10 cellular contexts compared by ENCODE assay signal in the genomic region with DNA sequence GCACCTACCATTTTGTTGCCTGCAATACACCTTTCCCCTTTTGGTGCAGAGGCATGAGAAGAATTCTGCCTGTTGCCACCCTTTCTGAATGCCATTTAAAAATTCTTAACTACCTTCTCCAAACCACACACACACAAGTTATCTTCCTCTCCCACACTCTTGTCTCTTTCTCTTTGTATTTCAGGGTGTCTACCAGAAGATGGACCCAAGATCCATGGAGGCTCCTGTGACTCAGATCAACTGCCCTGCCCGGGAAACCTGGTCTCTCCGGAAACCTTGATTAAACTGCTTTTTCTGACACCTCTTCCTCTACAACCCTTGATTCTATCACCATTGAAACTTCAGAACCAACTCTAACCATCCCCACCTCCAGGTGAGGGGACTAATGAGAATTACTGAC. TPM values are rescaled to one million over a fixed set of nuclear protein-coding genes. Genes with fewer than 3 reads are reported as not detected.
DNase-seq lines count a peak whose midpoint lies in the region; ATAC-seq, FAIRE-seq and TF ChIP-seq lines count a peak whose summit lies in the region.
"Had no signal": no experiment of that assay in that cellular context is flagged by ENCODE, and none has a peak within 500 bp of the region (broad histone marks: within the 10 kb centered on the region; RNA-seq: fewer than 3 reads in every experiment).

No MANE protein-coding gene starts in this region.

- intact Hi-C loops in mucosa of descending colon (cut with DNase I, micrococcal nuclease), result no loop called here

- H3K9me3 ChIP-seq in mucosa of descending colon, result no peaks in the 10 kb centered on the region
- H3K9me3 ChIP-seq: pancreas, testis had no signal

- peaks cover 7% of the 10 kb centered on the region for H3K4me1 ChIP-seq in mucosa of descending colon (ENCODE audit: low read depth)

- TF ChIP-seq EP300 in Ishikawa (IDR thresholded peaks at IDR 0.05; ENCODE audit: borderline replicate concordance), result no peak

- peak; percentile 41 for TF ChIP-seq RAD21 in Ishikawa (IDR thresholded peaks at IDR 0.05; ENCODE audit: low read depth)

- ATAC-seq in mucosa of descending colon (peak; percentile 28), HG03571 (IDR thresholded peaks at IDR 0.05; ENCODE audit: unreplicated experiment) (no peak), HG03280 (IDR thresholded peaks at IDR 0.05; ENCODE audit: unreplicated experiment) (no peak)
- ATAC-seq: pancreas had no signal

- DNase-seq in D721Med (ENCODE audit: insufficient read length, low spot score) (no peak), amniotic epithelial cell (ENCODE audit: low read depth) (peak; percentile 62), mucosa of descending colon (peak in 1 of 3 donors; percentile 16), NCI-H1105 treated with DMSO at 0.1 percent for 48 hours (lab: John Stamatoyannopoulos, UW) (no peak), NCI-H345 treated with DMSO at 0.1 percent for 48 hours (lab: John Stamatoyannopoulos, UW; ENCODE audit: unreplicated experiment) (no peak)
- DNase-seq: pancreas, testis had no signal

- TF ChIP-seq CTCF in D721Med (IDR thresholded peaks at IDR 0.05; ENCODE audit: insufficient read depth, missing control alignments) (peak; percentile 10), mucosa of descending colon (IDR thresholded peaks at IDR 0.05) (no peak)

- no peaks in the 10 kb centered on the region for H3K36me3 ChIP-seq in mucosa of descending colon (ENCODE audit: low read depth)
- H3K36me3 ChIP-seq: pancreas had no signal

- H3K4me3 ChIP-seq in mucosa of descending colon, result no peak overlapping the region
- H3K4me3 ChIP-seq: pancreas, testis had no signal

- no peak for FAIRE-seq in D721Med (lab: Jason Lieb, UNC)
- FAIRE-seq: pancreas had no signal

TF ChIP-seq in Ishikawa, 13 proteins besides CTCF, POLR2A, EP300 and RAD21:
- TF ChIP-seq TAF1 (IDR thresholded peaks at IDR 0.05; ENCODE audit: low read depth), result no peak
- TF ChIP-seq YY1 (IDR thresholded peaks at IDR 0.05; ENCODE audit: low read depth), result no peak
- no peak for TF ChIP-seq CEBPB (IDR thresholded peaks at IDR 0.05)
TF ChIP-seq in Ishikawa: peak in this region for 0.

RNA-seq across cellular contexts. Expression of a gene that starts 2.4 kb away (rescaled TPM):
- 10 to 100 TPM; 15.9 to 20.2 (median 20.0) TPM for total RNA-seq in mucosa of descending colon

RNA-seq across cellular contexts. Expression of a gene that starts 23.0 kb away (rescaled TPM):
- total RNA-seq in mucosa of descending colon, result 10 to 100 TPM in 1 of 3 donors, 1 to 10 TPM in 2; 3.4 to 11.0 (median 8.8) TPM

RNA-seq across cellular contexts. Expression of a gene that starts 30.7 kb away (rescaled TPM):
- total RNA-seq in mucosa of descending colon, result not detected
- total RNA-seq: pancreas had no signal
